29 cellular contexts compared by ENCODE assay signal in the genomic region with DNA sequence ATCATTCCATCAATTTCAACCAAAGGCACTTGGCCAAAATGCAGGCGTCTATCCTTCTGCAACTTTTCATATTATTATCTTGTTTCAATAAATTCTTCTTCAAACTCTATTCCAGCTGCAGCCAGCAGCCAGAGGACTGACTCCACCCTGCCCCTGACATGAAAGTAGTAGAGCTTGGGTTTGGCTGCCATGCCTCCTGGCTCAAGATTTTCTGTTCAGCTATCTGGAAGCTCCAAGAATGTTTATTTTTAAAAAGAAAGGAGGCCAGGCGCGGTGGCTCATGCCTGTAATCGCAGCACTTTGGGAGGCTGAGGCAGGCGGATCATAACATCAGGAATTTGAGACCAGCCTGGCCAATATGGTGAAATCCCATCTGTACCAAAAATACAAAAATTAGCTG. TPM values are rescaled to one million over a fixed set of nuclear protein-coding genes. Genes with fewer than 3 reads are reported as not detected.
"Had no signal": no experiment of that assay in that cellular context is flagged by ENCODE, and none has a peak within 500 bp of the region (broad histone marks: within the 10 kb centered on the region; RNA-seq: fewer than 3 reads in every experiment).

No MANE protein-coding gene starts in this region.

- H3K27me3 Mint-ChIP-seq: progenitor cell of endocrine pancreas had no signal

- H3K4me3 Mint-ChIP-seq: naive thymus-derived CD8-positive, alpha-beta T cell; natural killer cell treated with Interleukin-12 subunit alpha and Interleukin-12 subunit beta and Interleukin-15 and Interleukin-18, amount 100 ng/mL, for 72 hours; nephron progenitor cell; neural crest cell; stimulated activated effector memory CD8-positive, alpha-beta T cell treated with anti-CD3 and anti-CD28 coated beads, Interleukin-12 subunit alpha, Interleukin-12 subunit beta, amount 100 ng/mL, for 72 hours; stimulated activated naive B cell treated with anti-CD40 and anti-IgM and Interleukin-4, amounts not matched to agents 10 μg/mL and 1 μg/mL and 100 μg/mL, for 72 hours; stimulated activated naive CD8-positive, alpha-beta T cell treated with anti-CD3 and anti-CD28 coated beads, Interleukin-15, Interleukin-2, amounts not matched to agents 100 ng/mL and 50 ng/mL, for 24 hours had no signal

- H3K36me3 ChIP-seq: neutrophil, pancreas, right lobe of liver, sigmoid colon, stomach, thoracic aorta, thyroid gland, tibial nerve, upper lobe of left lung, vagina had no signal

- H3K4me3 ChIP-seq: pancreas, psoas muscle, right lobe of liver, sigmoid colon, stomach, thoracic aorta, thyroid gland, tibial nerve, upper lobe of left lung, vagina had no signal

- H3K4me1 Mint-ChIP-seq: stimulated activated effector memory CD8-positive, alpha-beta T cell treated with anti-CD3 and anti-CD28 coated beads, Interleukin-12 subunit alpha, Interleukin-12 subunit beta, amount 100 ng/mL, for 72 hours had no signal

- DNase-seq: naive thymus-derived CD8-positive, alpha-beta T cell; nephron progenitor cell; nucleus accumbens; pancreas; psoas muscle; right cardiac atrium; right lobe of liver; sigmoid colon; small intestine; stimulated activated CD4-positive, alpha-beta T cell treated with anti-CD3 and anti-CD28 coated beads, Interleukin-15, amount 100 ng/mL, for 24 hours; stimulated activated CD4-positive, alpha-beta T cell treated with anti-CD3 and anti-CD28 coated beads, Interleukin-2, amount 100 ng/mL, for 24 hours; stimulated activated CD4-positive, alpha-beta T cell treated with anti-CD3 and anti-CD28 coated beads, Interleukin-2, amount 100 ng/mL, for 48 hours; stimulated activated CD4-positive, alpha-beta T cell treated with anti-CD3 and anti-CD28 coated beads, Interleukin-4, amount 100 ng/mL, for 24 hours; stimulated activated naive B cell treated with anti-CD40 and anti-IgM and Interleukin-4, amounts not matched to agents 10 μg/mL and 1 μg/mL and 100 μg/mL, for 72 hours; stimulated activated naive CD4-positive, alpha-beta T cell treated with Interleukin-2 at 50 U/mL for 16 hours; stomach; thyroid gland; trophoblast cell; upper lobe of left lung had no signal

- H3K4me1 ChIP-seq: thyroid gland had no signal

- H3K27me3 ChIP-seq: neutrophil, pancreas, right lobe of liver, sigmoid colon, stomach, thyroid gland, tibial nerve, upper lobe of left lung, vagina had no signal

- H3K9me3 ChIP-seq: neutrophil, pancreas, psoas muscle, right lobe of liver, sigmoid colon, stomach, thoracic aorta, thyroid gland, tibial nerve, upper lobe of left lung, vagina had no signal

- H3K27ac Mint-ChIP-seq: naive thymus-derived CD8-positive, alpha-beta T cell; natural killer cell treated with Interleukin-12 subunit alpha and Interleukin-12 subunit beta and Interleukin-15 and Interleukin-18, amount 100 ng/mL, for 72 hours; nephron progenitor cell; progenitor cell of endocrine pancreas; stimulated activated effector memory CD8-positive, alpha-beta T cell treated with anti-CD3 and anti-CD28 coated beads, Interleukin-12 subunit alpha, Interleukin-12 subunit beta, amount 100 ng/mL, for 72 hours; stimulated activated naive B cell treated with anti-CD40 and anti-IgM and Interleukin-4, amounts not matched to agents 10 μg/mL and 1 μg/mL and 100 μg/mL, for 72 hours; stimulated activated naive CD8-positive, alpha-beta T cell treated with anti-CD3 and anti-CD28 coated beads, Interleukin-15, Interleukin-2, amounts not matched to agents 100 ng/mL and 50 ng/mL, for 24 hours had no signal

- FAIRE-seq: pancreas, small intestine, urothelium cell line had no signal

- H3K36me3 Mint-ChIP-seq: naive thymus-derived CD8-positive, alpha-beta T cell; natural killer cell treated with Interleukin-12 subunit alpha and Interleukin-12 subunit beta and Interleukin-15 and Interleukin-18, amount 100 ng/mL, for 72 hours had no signal

- H3K27ac ChIP-seq: neutrophil, pancreas, psoas muscle, right lobe of liver, sigmoid colon, stomach, thoracic aorta, thyroid gland, tibial nerve, upper lobe of left lung, vagina had no signal

- H3K9me3 Mint-ChIP-seq: naive thymus-derived CD8-positive, alpha-beta T cell; natural killer cell treated with Interleukin-12 subunit alpha and Interleukin-12 subunit beta and Interleukin-15 and Interleukin-18, amount 100 ng/mL, for 72 hours; nephron progenitor cell; neural crest cell; stimulated activated effector memory CD8-positive, alpha-beta T cell treated with anti-CD3 and anti-CD28 coated beads, Interleukin-12 subunit alpha, Interleukin-12 subunit beta, amount 100 ng/mL, for 72 hours; stimulated activated naive B cell treated with anti-CD40 and anti-IgM and Interleukin-4, amounts not matched to agents 10 μg/mL and 1 μg/mL and 100 μg/mL, for 72 hours; stimulated activated naive CD8-positive, alpha-beta T cell treated with anti-CD3 and anti-CD28 coated beads, Interleukin-15, Interleukin-2, amounts not matched to agents 100 ng/mL and 50 ng/mL, for 24 hours had no signal

RNA-seq across cellular contexts. Expression of gene DNAH7, which starts 4.9 kb away (rescaled TPM):
- total RNA-seq: naive thymus-derived CD8-positive, alpha-beta T cell had no signal
- polyA plus RNA-seq: naive thymus-derived CD8-positive, alpha-beta T cell had no signal
